8 cellular contexts compared by ENCODE assay signal in the genomic region with DNA sequence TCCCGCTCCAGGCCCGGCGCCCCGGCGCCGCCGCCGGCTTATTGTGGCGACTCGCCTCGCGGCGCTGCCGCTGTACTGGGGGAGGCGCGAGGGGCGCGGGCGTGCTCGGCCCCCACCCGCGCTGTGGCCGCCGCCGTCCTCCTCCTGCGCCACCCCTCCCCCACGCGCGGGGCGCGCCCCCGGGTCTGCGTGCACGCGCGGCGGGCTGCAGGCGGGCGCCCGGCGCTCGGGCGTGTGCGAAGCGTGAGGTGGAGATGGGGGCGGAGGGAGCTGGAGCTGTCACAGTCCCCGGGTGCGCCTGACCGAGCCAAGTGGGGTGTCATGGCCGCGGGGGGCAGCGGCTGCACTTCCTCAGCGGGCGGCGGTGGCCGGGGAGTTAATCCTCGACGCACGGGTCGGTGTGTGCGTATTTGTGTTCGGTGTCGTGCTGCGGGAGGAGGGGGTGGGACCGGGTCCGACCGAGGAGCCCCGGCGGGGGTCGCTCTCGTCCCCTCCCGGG.
A peak's percentile ranks its signal among the peaks of the same experiment; 100 is the strongest.
DNase-seq lines count a peak whose midpoint lies in the region; ATAC-seq lines count a peak whose summit lies in the region.

No MANE protein-coding gene starts in this region.

- DNase-seq in NK-92 treated with Interleukin-12 subunit alpha and Interleukin-12 subunit beta, amount 100 ng/mL, for 24 hours (lab: John Stamatoyannopoulos, UW), result peak; percentile 85
- no peak for DNase-seq in NK-92 (lab: John Stamatoyannopoulos, UW; ENCODE audit: unreplicated experiment)
- DNase-seq in NCI-H2107 (lab: John Stamatoyannopoulos, UW), result peak; percentile 19
- peak; percentile 72 for DNase-seq in activated CD4-positive, CD25-positive, alpha-beta regulatory T cell treated with anti-CD3 and anti-CD28 coated beads, Interleukin-2, amount 50 U/mL, for 16 hours (ENCODE audit: low read depth, low spot score)
- DNase-seq in cerebellar cortex (ENCODE audit: low spot score), result peak; percentile 61
- peak; percentile 85 for DNase-seq in kidney glomerular epithelial cell (lab: John Stamatoyannopoulos, UW)
- DNase-seq in stimulated activated CD4-positive, alpha-beta T cell treated with anti-CD3 and anti-CD28 coated beads, Interleukin-15, amount 100 ng/mL, for 24 hours, result peak; percentile 89

- peak; percentile 58 for ATAC-seq in HG02870 (IDR thresholded peaks at IDR 0.05; ENCODE audit: unreplicated experiment)
